In the genomic region with DNA sequence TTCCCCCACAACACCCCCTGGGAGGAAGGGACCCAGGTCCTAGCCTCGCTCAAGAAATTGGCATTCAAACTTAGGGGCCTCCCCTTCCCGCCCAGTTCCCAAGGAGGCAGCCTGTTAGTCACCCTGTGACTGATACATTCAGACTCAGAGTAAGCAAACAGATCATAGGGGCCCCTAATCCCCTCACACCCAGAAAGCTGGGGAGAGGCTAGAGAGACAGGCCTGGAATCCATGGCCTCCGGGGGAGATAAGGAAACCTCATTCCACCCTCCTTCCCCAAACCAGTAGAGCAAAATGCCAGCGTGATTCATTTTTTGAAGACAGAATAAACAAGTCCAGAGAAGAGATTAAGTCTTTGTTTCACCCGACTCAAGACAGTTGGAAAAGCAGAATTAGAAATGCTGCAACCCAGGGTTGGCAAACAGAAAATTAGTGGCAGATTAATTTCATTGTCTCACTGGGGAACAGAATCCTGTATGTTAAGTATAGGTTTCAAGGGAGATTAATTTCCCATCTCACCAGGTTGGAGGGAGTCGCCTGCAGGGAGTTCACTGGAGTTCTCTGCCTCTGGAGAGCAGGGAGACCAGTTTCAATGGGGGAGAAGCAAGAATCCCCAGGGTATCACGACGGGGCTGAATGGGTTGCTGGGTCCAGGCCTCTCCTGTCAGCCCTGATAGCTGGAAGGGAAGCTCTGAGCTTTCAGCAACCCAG, we compare ENCODE assay signal across 8 cellular contexts.
A peak's percentile ranks its signal among the peaks of the same experiment; 100 is the strongest.
DNase-seq lines count a peak whose midpoint lies in the region; ATAC-seq and TF ChIP-seq lines count a peak whose summit lies in the region.

No MANE protein-coding gene starts in this region.

- DNase-seq in AG08396 (ENCODE audit: low spot score) (peak; percentile 90), H7 (peak; percentile 70), WERI-Rb-1 (peak; percentile 78), iPS-NIHi11 (ENCODE audit: low spot score) (peak; percentile 54), GOT3 (lab: John Stamatoyannopoulos, UW) (no peak), NCI-H1092 (lab: John Stamatoyannopoulos, UW) (no peak)

- H3K36me3 ChIP-seq in H7 (replicated peaks; ENCODE audit: control insufficient read depth, insufficient read depth, low read length) (no peaks in the 10 kb centered on the region), WERI-Rb-1 (no peaks in the 10 kb centered on the region)

- TF ChIP-seq CTCF in WERI-Rb-1 (IDR thresholded peaks at IDR 0.05; ENCODE audit: low read depth, low read length) = no peak

- H3K36me3 Mint-ChIP-seq in stimulated activated memory B cell treated with anti-CD40 and anti-IgM and Interleukin-4, amounts not matched to agents 10 μg/mL and 1 μg/mL and 100 μg/mL, for 72 hours = no peaks in the 10 kb centered on the region

- H3K27me3 Mint-ChIP-seq in stimulated activated memory B cell treated with anti-CD40 and anti-IgM and Interleukin-4, amounts not matched to agents 10 μg/mL and 1 μg/mL and 100 μg/mL, for 72 hours = no peaks in the 10 kb centered on the region

- H3K9me3 Mint-ChIP-seq in stimulated activated memory B cell treated with anti-CD40 and anti-IgM and Interleukin-4, amounts not matched to agents 10 μg/mL and 1 μg/mL and 100 μg/mL, for 72 hours = no peaks in the 10 kb centered on the region

- H3K9me3 ChIP-seq in WERI-Rb-1 (ENCODE audit: severe bottlenecking) = no peaks in the 10 kb centered on the region

- peaks cover 54% of the 10 kb centered on the region for H3K4me1 Mint-ChIP-seq in stimulated activated memory B cell treated with anti-CD40 and anti-IgM and Interleukin-4, amounts not matched to agents 10 μg/mL and 1 μg/mL and 100 μg/mL, for 72 hours

- H3K4me3 ChIP-seq in H7 (ENCODE audit: insufficient read depth, low read depth, low read length) (no peak overlapping the region), WERI-Rb-1 (ENCODE audit: low read depth, low read length) (peak overlapping the region; percentile 0; the same call in 1 of the 2 replicates)

- no peak overlapping the region for H3K4me3 Mint-ChIP-seq in stimulated activated memory B cell treated with anti-CD40 and anti-IgM and Interleukin-4, amounts not matched to agents 10 μg/mL and 1 μg/mL and 100 μg/mL, for 72 hours

- H3K27me3 ChIP-seq in H7 (ENCODE audit: control insufficient read depth, insufficient read depth, low read length) = no peaks in the 10 kb centered on the region
- no peaks in the 10 kb centered on the region for H3K27me3 ChIP-seq in WERI-Rb-1 (ENCODE audit: insufficient read depth, low read depth, severe bottlenecking)

- no peak for ATAC-seq in GM19328 (IDR thresholded peaks at IDR 0.05; ENCODE audit: unreplicated experiment)
- ATAC-seq in stimulated activated memory B cell treated with anti-CD40 and anti-IgM and Interleukin-4, amounts not matched to agents 10 μg/mL and 1 μg/mL and 100 μg/mL, for 72 hours = no peak

- H3K27ac ChIP-seq in WERI-Rb-1 = peak overlapping the region; percentile 66

- H3K27ac Mint-ChIP-seq in stimulated activated memory B cell treated with anti-CD40 and anti-IgM and Interleukin-4, amounts not matched to agents 10 μg/mL and 1 μg/mL and 100 μg/mL, for 72 hours = no peak overlapping the region

Comparison
In these comparisons a context has a peak if more than half of its experiments do, and no peak if none do; other contexts are left out.
1. DNase-seq: peak in AG08396 (single experiment), H7 (single experiment), WERI-Rb-1 (single experiment) and iPS-NIHi11 (single experiment); none in GOT3 (single experiment) and NCI-H1092 (single experiment).